ENCODE assay signal across 8 cellular contexts in the genomic region with DNA sequence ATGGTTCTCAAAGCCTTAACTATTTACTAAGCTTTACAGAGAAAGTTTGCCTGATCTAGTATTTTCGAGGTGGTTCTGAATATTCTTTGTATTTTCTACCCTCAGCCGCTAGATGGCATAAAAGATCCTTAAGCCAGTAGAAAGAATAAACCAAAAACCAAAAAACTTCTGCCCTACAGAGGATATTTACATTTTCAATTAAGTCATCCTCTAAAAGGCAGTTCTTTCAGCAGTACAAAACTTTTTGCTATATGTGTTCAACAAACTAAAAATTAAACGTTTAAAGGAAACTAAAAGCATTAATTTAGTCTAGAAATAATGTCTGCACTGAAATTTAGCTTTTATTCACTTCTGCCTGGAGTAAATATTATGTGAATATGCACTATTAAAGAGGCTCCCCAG.
DNase-seq lines count a peak whose midpoint lies in the region; ATAC-seq and TF ChIP-seq lines count a peak whose summit lies in the region.

No MANE protein-coding gene starts in this region.

- POLR2A ChIA-PET in CD4-positive, alpha-beta T cell (lab: Charles Lee): no interaction called here

- H3K27me3 Mint-ChIP-seq in CD4-positive, alpha-beta T cell: peaks cover 4% of the 10 kb centered on the region
- H3K27me3 Mint-ChIP-seq in H9 (ENCODE audit: low read depth): no peaks in the 10 kb centered on the region

- H2AK5ac ChIP-seq in H9 (ENCODE audit: insufficient read length, low read length): no peak overlapping the region

- H3K56ac ChIP-seq in H9 (ENCODE audit: insufficient read length, low read depth, low read length): no peak overlapping the region

- H3K4me3 ChIP-seq in lung: no peak overlapping the region

- no peaks in the 10 kb centered on the region for H3K4me1 Mint-ChIP-seq in CD4-positive, alpha-beta T cell (ENCODE audit: low read depth)
- H3K4me1 Mint-ChIP-seq in H9: peaks cover 37 to 57% of the 10 kb centered on the region in 2 experiments

- peaks cover 3% of the 10 kb centered on the region for H3K27me3 ChIP-seq in CD4-positive, alpha-beta T cell (ENCODE audit: control insufficient read depth, insufficient read depth, low read length)
- H3K27me3 ChIP-seq in H9 (ENCODE audit: insufficient read depth, low read length) (no peaks in the 10 kb centered on the region), lung (ENCODE audit: control insufficient read depth, insufficient read depth) (no peaks in the 10 kb centered on the region)

- no peak overlapping the region for H4K8ac ChIP-seq in H9 (replicated peaks; ENCODE audit: insufficient read length, low read depth, low read length)

- H2BK15ac ChIP-seq in H9 (ENCODE audit: low read depth, low read length): no peak overlapping the region

- no peak overlapping the region for H2BK120ac ChIP-seq in H9 (ENCODE audit: low read depth, low read length, poor library complexity, severe bottlenecking)

- no peak overlapping the region for H3K14ac ChIP-seq in H9 (ENCODE audit: insufficient read depth, low read length)

- intact Hi-C loops in CD4-positive, alpha-beta T cell (cut with DNase I, micrococcal nuclease): loop anchor here (2.0 to 5.0 kb wide), 4 partner anchors 700 to 1190 kb away; no protein-coding TSS in a partner anchor

- no peak overlapping the region for H4K91ac ChIP-seq in H9 (ENCODE audit: insufficient read length, low read depth, low read length)

- no peaks in the 10 kb centered on the region for H3K9me3 Mint-ChIP-seq in CD4-positive, alpha-beta T cell
- H3K9me3 Mint-ChIP-seq in H9: no peaks in the 10 kb centered on the region; a peak in 1 of 5 replicates

- H3K27ac Mint-ChIP-seq in CD4-positive, alpha-beta T cell: no peak overlapping the region
- H3K27ac Mint-ChIP-seq in H9: no peak overlapping the region

- H4K20me1 ChIP-seq in H9 (ENCODE audit: control insufficient read depth, insufficient read depth, insufficient read length): no peaks in the 10 kb centered on the region

- no peaks in the 10 kb centered on the region for H3K36me3 ChIP-seq in lung (ENCODE audit: control insufficient read depth in 2 of 2, insufficient read depth in 2 of 2, low read length in 2 of 2)

- H2BK12ac ChIP-seq in H9 (ENCODE audit: insufficient read length, low read depth, low read length): no peak overlapping the region

- no peaks in the 10 kb centered on the region for H3K23me2 ChIP-seq in H9 (ENCODE audit: insufficient read length, low read depth, low read length, poor library complexity, severe bottlenecking)

- no peak overlapping the region for H2BK20ac ChIP-seq in H9 (ENCODE audit: low read depth, low read length, poor library complexity, severe bottlenecking)

- H3K4me2 ChIP-seq in H9 (ENCODE audit: insufficient read depth, insufficient read length, low read length): no peak overlapping the region

- no peak overlapping the region for H3K27ac ChIP-seq in CD4-positive, alpha-beta T cell (ENCODE audit: low read depth, low read length)
- no peak overlapping the region for H3K27ac ChIP-seq in H9 (ENCODE audit: insufficient read length, low read depth, low read length)
- no peak overlapping the region for H3K27ac ChIP-seq in lung (ENCODE audit: low read depth in 1 of 2, low read length in 1 of 2)

- CTCF ChIA-PET in CD4-positive, alpha-beta T cell (lab: Charles Lee): interaction anchor here (1.2 kb wide), 1 partner anchor 701 kb away, joined by 3 read pairs; no protein-coding TSS in a partner anchor

- no peaks in the 10 kb centered on the region for H3K79me1 ChIP-seq in H9 (ENCODE audit: insufficient read depth, low read depth, low read length, poor library complexity, severe bottlenecking)

- H3K79me2 ChIP-seq in H9 (ENCODE audit: insufficient read depth, low read length): no peaks in the 10 kb centered on the region

- no peak overlapping the region for H2AFZ ChIP-seq in H9 (ENCODE audit: low read length)

- no peak overlapping the region for H3T11ph ChIP-seq in H9 (ENCODE audit: low read length)

- WGBS in H9 (ENCODE audit: extremely low coverage, insufficient read length, low lambda C conversion rate): no CpG with 5 or more reads among the region's 3 CpGs
- WGBS in lung, 2 donors: 0 to 2% methylated on average over 3 of the region's 3 CpGs

- no peaks in the 10 kb centered on the region for H3K9me3 ChIP-seq in CD4-positive, alpha-beta T cell (ENCODE audit: control insufficient read depth, low read length)
- H3K9me3 ChIP-seq in H9 (ENCODE audit: control insufficient read depth, low read depth, low read length): no peaks in the 10 kb centered on the region
- H3K9me3 ChIP-seq in lung (ENCODE audit: control insufficient read depth in 2 of 2, insufficient read depth in 1 of 2, low read length in 1 of 2): no peaks in the 10 kb centered on the region

- ATAC-seq in CD4-positive, alpha-beta T cell (ENCODE audit: poor library complexity): no peak
- ATAC-seq in lung (ENCODE audit: insufficient read depth, low FRiP score) (no peak), GM21360 (IDR thresholded peaks at IDR 0.05; ENCODE audit: unreplicated experiment) (no peak), GM19463 (IDR thresholded peaks at IDR 0.05; ENCODE audit: unreplicated experiment) (no peak), HG03571 (IDR thresholded peaks at IDR 0.05; ENCODE audit: unreplicated experiment) (no peak)

- H3K4me1 ChIP-seq in H9 (ENCODE audit: insufficient read depth, low read length) (peaks cover 6% of the 10 kb centered on the region), lung (ENCODE audit: control insufficient read depth in 2 of 2, insufficient read depth in 2 of 2, low read length in 2 of 2) (no peaks in the 10 kb centered on the region)

- no peak overlapping the region for H2BK5ac ChIP-seq in H9 (ENCODE audit: insufficient read length, low read length)

- H3K18ac ChIP-seq in H9 (ENCODE audit: insufficient read length, low read depth, low read length): no peak overlapping the region

- H3K4ac ChIP-seq in H9 (ENCODE audit: low read depth, low read length): no peak overlapping the region

- no peak overlapping the region for H3K23ac ChIP-seq in H9 (ENCODE audit: insufficient read length, low read depth, low read length)

- H3K36me3 Mint-ChIP-seq in CD4-positive, alpha-beta T cell (ENCODE audit: low read depth): no peaks in the 10 kb centered on the region
- H3K36me3 Mint-ChIP-seq in H9 (ENCODE audit: insufficient read depth in 1 of 3, low read depth in 3 of 3): peaks cover 0 to 1% (median 0%) of the 10 kb centered on the region in 3 experiments; a peak in 3 of 7 replicates

- peak; percentile 74 for TF ChIP-seq CTCF in CD4-positive, alpha-beta T cell (IDR thresholded peaks at IDR 0.05)
- TF ChIP-seq CTCF in H9 (conservative IDR thresholded peaks at IDR 0.05): peak; percentile 85
- peak; percentile 47 for TF ChIP-seq CTCF in lung (IDR thresholded peaks at IDR 0.05; ENCODE audit: control extremely low read depth, extremely low read depth)

- H3K4me3 Mint-ChIP-seq in CD4-positive, alpha-beta T cell: no peak overlapping the region
- no peak overlapping the region for H3K4me3 Mint-ChIP-seq in H9

- no peak overlapping the region for H3K9ac ChIP-seq in H9 (ENCODE audit: extremely low read depth, insufficient read length, low read length)

- H4K5ac ChIP-seq in H9 (ENCODE audit: insufficient read length, low read depth, low read length): no peak overlapping the region

- DNase-seq in CD4-positive, alpha-beta T cell: no peak
- DNase-seq in H9: no peak
- DNase-seq in NCI-H748 (lab: John Stamatoyannopoulos, UW; ENCODE audit: unreplicated experiment): peak; percentile 33
- peak; percentile 39 for DNase-seq in cerebellar cortex (ENCODE audit: low spot score)
- no peak for DNase-seq in lung (ENCODE audit: low spot score)

Comparison
In these comparisons a context has a peak if more than half of its experiments do, and no peak if none do; other contexts are left out.
1. DNase-seq: peak in NCI-H748 (single experiment) and cerebellar cortex (single experiment); none in CD4-positive, alpha-beta T cell (0 of 10), H9 (single experiment) and lung (single experiment).
2. Peak in every context shown above with its lines, with median percentiles within 50 percentile points of each other: CTCF ChIP-seq.